In genomic region chr16:48188449-48189102, GRCh38 we compare ENCODE assay signal across 10 cellular contexts. TPM values are rescaled to one million over a fixed set of nuclear protein-coding genes. Genes with fewer than 3 reads are reported as not detected.
DNase-seq lines count a peak whose midpoint lies in the region; ATAC-seq, FAIRE-seq and TF ChIP-seq lines count a peak whose summit lies in the region.
"Had no signal": no experiment of that assay in that cellular context is flagged by ENCODE, and none has a peak within 500 bp of the region (broad histone marks: within the 10 kb centered on the region; RNA-seq: fewer than 3 reads in every experiment).

No MANE protein-coding gene starts in this region.

- no peak for TF ChIP-seq POLR2A in GM12892 (IDR thresholded peaks at IDR 0.05; ENCODE audit: low read depth, low read length)

- DNase-seq in GM12892 (ENCODE audit: insufficient read length) (peak; percentile 27), GM20000 (ENCODE audit: low spot score) (peak; percentile 54), amniotic epithelial cell (ENCODE audit: low read depth) (peak; percentile 16), NCI-H2227 (lab: John Stamatoyannopoulos, UW; ENCODE audit: unreplicated experiment) (no peak), A172 (ENCODE audit: low spot score) (no peak)
- DNase-seq: adrenal gland, DND-41 had no signal

- peak; percentile 91 for FAIRE-seq in GM12892 (lab: Jason Lieb, UNC)

- no peak for TF ChIP-seq CTCF in GM20000 (IDR thresholded peaks at IDR 0.05; ENCODE audit: extremely low read depth, missing control alignments)

- peak; percentile 89 for ATAC-seq in HG03342 (IDR thresholded peaks at IDR 0.05; ENCODE audit: unreplicated experiment)
- no peak for ATAC-seq in SK-N-SH treated with all-trans-retinoic acid at 6 μM for 48 hours
- no peak for ATAC-seq in HG03025 (IDR thresholded peaks at IDR 0.05; ENCODE audit: low FRiP score, unreplicated experiment)

TF ChIP-seq in SK-N-SH treated with all-trans-retinoic acid at 6 μM for 48 hours, 23 proteins besides CTCF, POLR2A, EP300 and RAD21:
- TF ChIP-seq ZFP3 (CRISPR knock-in tag; IDR thresholded peaks at IDR 0.05) (no peak), BACH2 (CRISPR knock-in tag; IDR thresholded peaks at IDR 0.05; ENCODE audit: borderline replicate concordance) (no peak), GLIS3 (CRISPR knock-in tag; IDR thresholded peaks at IDR 0.05) (no peak), TOX (CRISPR knock-in tag; IDR thresholded peaks at IDR 0.05; ENCODE audit: borderline replicate concordance) (no peak), SNAI2 (CRISPR knock-in tag; IDR thresholded peaks at IDR 0.05) (no peak), OSR1 (CRISPR knock-in tag; IDR thresholded peaks at IDR 0.05) (no peak), POU6F1 (CRISPR knock-in tag; IDR thresholded peaks at IDR 0.05; ENCODE audit: borderline replicate concordance, low read depth) (no peak), TCF4 (CRISPR knock-in tag; IDR thresholded peaks at IDR 0.05; ENCODE audit: borderline replicate concordance) (no peak), ZNF565 (CRISPR knock-in tag; conservative IDR thresholded peaks at IDR 0.05; ENCODE audit: low read depth) (no peak), ZNF70 (CRISPR knock-in tag; IDR thresholded peaks at IDR 0.05) (no peak), ESRRG (CRISPR knock-in tag; IDR thresholded peaks at IDR 0.05) (no peak), RARB (CRISPR knock-in tag; IDR thresholded peaks at IDR 0.05) (no peak), TSHZ2 (CRISPR knock-in tag; IDR thresholded peaks at IDR 0.05) (no peak), ZC3H10 (CRISPR knock-in tag; IDR thresholded peaks at IDR 0.05) (no peak)

RNA-seq across cellular contexts. Expression of gene ABCC12, which starts 32.8 kb away (rescaled TPM):
- not detected for polyA plus RNA-seq in GM12892 (2012; ENCODE audit: missing spikeins)
- total RNA-seq in A172 (2014; rRNA removed; shearing (Covaris generic)) = not detected in 2 replicates
- total RNA-seq: adrenal gland had no signal
- polyA plus RNA-seq: adrenal gland had no signal

RNA-seq across cellular contexts. Expression of gene LONP2, which starts 55.5 kb away (rescaled TPM):
- 29.4 TPM for polyA plus RNA-seq in GM12892 (2012; ENCODE audit: missing spikeins)
- total RNA-seq in A172 (2014; rRNA removed; shearing (Covaris generic)) = 52.7 and 58.0 TPM in 2 replicates

RNA-seq across cellular contexts. Expression of gene ABCC11, which starts 58.8 kb away (rescaled TPM):
- not detected for polyA plus RNA-seq in GM12892 (2012; ENCODE audit: missing spikeins)
- total RNA-seq in A172 (2014; rRNA removed; shearing (Covaris generic)) = not detected in 2 replicates

Comparison
In these comparisons a context has a peak if more than half of its experiments do, and no peak if none do; other contexts are left out.
1. DNase-seq: peak in GM12892 (single experiment), GM20000 (single experiment) and amniotic epithelial cell (single experiment); none in NCI-H2227 (single experiment) and A172 (single experiment).